In the genomic region with DNA sequence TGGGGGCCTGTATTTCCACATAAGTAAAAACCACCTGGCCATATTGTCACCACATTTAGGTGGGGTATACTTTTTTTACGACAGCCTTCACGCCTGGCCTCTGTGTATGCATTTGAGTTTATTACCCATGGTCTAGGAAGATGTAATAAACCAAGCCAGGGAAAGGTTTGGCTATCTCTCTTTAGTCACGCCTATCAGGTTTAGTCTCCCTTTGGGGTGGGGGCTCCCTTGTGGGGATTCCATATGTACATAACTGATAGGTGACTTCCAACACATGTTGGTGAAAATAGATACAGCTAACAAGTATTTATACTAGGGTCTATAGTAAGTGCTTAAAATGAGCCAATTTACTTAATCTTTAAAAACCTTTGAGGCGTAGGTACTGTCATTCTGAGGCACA, we compare ENCODE assay signal across 10 cellular contexts. TPM values are rescaled to one million over a fixed set of nuclear protein-coding genes. Genes with fewer than 3 reads are reported as not detected.
A peak's percentile ranks its signal among the peaks of the same experiment; 100 is the strongest.
DNase-seq lines count a peak whose midpoint lies in the region; ATAC-seq and TF ChIP-seq lines count a peak whose summit lies in the region.
"Had no signal": no experiment of that assay in that cellular context is flagged by ENCODE, and none has a peak within 500 bp of the region (broad histone marks: within the 10 kb centered on the region; RNA-seq: fewer than 3 reads in every experiment).

No MANE protein-coding gene starts in this region.

- peaks cover 78% of the 10 kb centered on the region for H3K4me1 Mint-ChIP-seq in CD8-positive, alpha-beta T cell (ENCODE audit: low read depth)
- H3K4me1 Mint-ChIP-seq in activated CD8-positive, alpha-beta T cell treated with anti-CD3 and anti-CD28 coated beads for 36 hours (ENCODE audit: low read depth), result peaks cover 67% of the 10 kb centered on the region

- no peak overlapping the region for H3K23ac ChIP-seq in mesenchymal stem cell (ENCODE audit: low read length in 2 of 2)

- H3K27ac ChIP-seq in CD8-positive, alpha-beta T cell (ENCODE audit: low read depth, low read length), result no peak overlapping the region
- H3K27ac ChIP-seq in HEK293 (ENCODE audit: extremely low read depth, low read depth, low read length) (no peak overlapping the region), mesenchymal stem cell (ENCODE audit: low read length, poor library complexity, severe bottlenecking) (no peak overlapping the region), A673 (ENCODE audit: low read depth, low read length, poor library complexity, severe bottlenecking) (no peak overlapping the region)

- no peak for DNase-seq in CD8-positive, alpha-beta T cell
- no peak for DNase-seq in activated CD8-positive, alpha-beta T cell treated with anti-CD3 and anti-CD28 coated beads for 36 hours
- DNase-seq in mesenchymal stem cell (no peak), cortex of kidney (lab: John Stamatoyannopoulos, UW) (no peak), A673 (ENCODE audit: low spot score) (no peak), anterior cingulate cortex (lab: John Stamatoyannopoulos, UW) (no peak)
- DNase-seq: activated effector memory CD4-positive, alpha-beta T cell treated with Interleukin-2 at 50 U/mL for 16 hours; NCI-H1694 treated with DMSO at 0.1 percent for 48 hours had no signal

- no peak for ATAC-seq in CD8-positive, alpha-beta T cell
- ATAC-seq in activated CD8-positive, alpha-beta T cell treated with anti-CD3 and anti-CD28 coated beads for 36 hours, result no peak
- ATAC-seq in HG03432 (IDR thresholded peaks at IDR 0.05; ENCODE audit: unreplicated experiment), result no peak

- H3K9me3 ChIP-seq in CD8-positive, alpha-beta T cell (ENCODE audit: low read length), result no peaks in the 10 kb centered on the region
- H3K9me3 ChIP-seq in HEK293 (ENCODE audit: control insufficient read depth, insufficient read depth, low read depth, low read length) (no peaks in the 10 kb centered on the region), mesenchymal stem cell (ENCODE audit: control insufficient read depth, low read length) (no peaks in the 10 kb centered on the region), A673 (ENCODE audit: low read depth, low read length, poor library complexity, severe bottlenecking) (no peaks in the 10 kb centered on the region)

- peaks cover 48% of the 10 kb centered on the region for H3K36me3 Mint-ChIP-seq in CD8-positive, alpha-beta T cell
- peaks cover 61% of the 10 kb centered on the region for H3K36me3 Mint-ChIP-seq in activated CD8-positive, alpha-beta T cell treated with anti-CD3 and anti-CD28 coated beads for 36 hours (ENCODE audit: low read depth)

- no peak overlapping the region for H2BK120ac ChIP-seq in mesenchymal stem cell (ENCODE audit: low read depth, low read length)

- no peak overlapping the region for H2BK15ac ChIP-seq in mesenchymal stem cell (ENCODE audit: low read depth, poor library complexity, severe bottlenecking)

- TF ChIP-seq CTCF in CD8-positive, alpha-beta T cell (IDR thresholded peaks at IDR 0.05), result no peak
- TF ChIP-seq CTCF in HEK293 (tag by site-specific recombination; IDR thresholded peaks at IDR 0.05), result no peak
- no peak for TF ChIP-seq CTCF in activated CD8-positive, alpha-beta T cell treated with anti-CD3 and anti-CD28 coated beads for 36 hours (IDR thresholded peaks at IDR 0.05)
- TF ChIP-seq CTCF in A673 (conservative IDR thresholded peaks at IDR 0.05; ENCODE audit: low read depth, low read length), result no peak

- no peak overlapping the region for H4K91ac ChIP-seq in mesenchymal stem cell (ENCODE audit: low read length)

- H3K79me1 ChIP-seq in mesenchymal stem cell (replicated peaks; ENCODE audit: low read length, poor library complexity, severe bottlenecking), result no peaks in the 10 kb centered on the region

- no peak overlapping the region for H2AFZ ChIP-seq in mesenchymal stem cell (ENCODE audit: low read depth, low read length)

- POLR2A ChIA-PET in CD8-positive, alpha-beta T cell (lab: Charles Lee), result interaction anchor here (0.6 kb wide), 2 partner anchors 26 to 214 kb away, joined by 4 to 7 read pairs; no protein-coding TSS in a partner anchor
- POLR2A ChIA-PET in HEK293 (lab: Yijun Ruan, JAX) (no interaction called here), A673 (lab: Charles Lee; ENCODE audit: low non-redundant PET) (no interaction called here)
- POLR2A ChIA-PET in activated CD8-positive, alpha-beta T cell treated with anti-CD3 and anti-CD28 coated beads for 36 hours (lab: Charles Lee), result interaction anchor here (0.5 to 7.5 kb wide), 6 partner anchors 8 to 539 kb away, joined by 3 to 61 read pairs (median 4); no protein-coding TSS in a partner anchor

- no TSS peak for BruUV-seq in A673 (replicated peaks; lab: Mats Ljungman, UMichigan)

- H3K9ac ChIP-seq in mesenchymal stem cell (ENCODE audit: low read length), result peak overlapping the region; percentile 59

- CTCF ChIA-PET in CD8-positive, alpha-beta T cell (lab: Charles Lee), result no interaction called here
- CTCF ChIA-PET in HEK293 (lab: Yijun Ruan, JAX) (interaction anchor here (0.6 kb wide), 1 partner anchor 18 kb away, joined by 3 read pairs; no protein-coding TSS in a partner anchor), A673 (lab: Charles Lee) (no interaction called here)
- CTCF ChIA-PET in activated CD8-positive, alpha-beta T cell treated with anti-CD3 and anti-CD28 coated beads for 36 hours (lab: Charles Lee), result interaction anchor here (1.1 kb wide), 1 partner anchor 106 kb away, joined by 3 read pairs; no protein-coding TSS in a partner anchor

- H3K4me3 Mint-ChIP-seq in CD8-positive, alpha-beta T cell, result peak overlapping the region; percentile 42
- H3K4me3 Mint-ChIP-seq in activated CD8-positive, alpha-beta T cell treated with anti-CD3 and anti-CD28 coated beads for 36 hours, result peak overlapping the region; percentile 98

- H3K4me1 ChIP-seq in CD8-positive, alpha-beta T cell (ENCODE audit: insufficient read depth, low read length), result peaks cover 79% of the 10 kb centered on the region
- H3K4me1 ChIP-seq in HEK293 (ENCODE audit: control insufficient read depth, insufficient read depth, low read length), result peaks cover 27% of the 10 kb centered on the region
- H3K4me1 ChIP-seq in mesenchymal stem cell (ENCODE audit: control insufficient read depth, insufficient read depth, low read depth, low read length), result peaks cover 6% of the 10 kb centered on the region
- peaks cover 30% of the 10 kb centered on the region for H3K4me1 ChIP-seq in A673 (ENCODE audit: insufficient read depth, low read length, poor library complexity, severe bottlenecking)

- no peak overlapping the region for H3K18ac ChIP-seq in mesenchymal stem cell (ENCODE audit: low read depth in 1 of 2, low read length in 2 of 2)

- H3K27me3 Mint-ChIP-seq in CD8-positive, alpha-beta T cell (ENCODE audit: low read depth), result no peaks in the 10 kb centered on the region
- no peaks in the 10 kb centered on the region for H3K27me3 Mint-ChIP-seq in activated CD8-positive, alpha-beta T cell treated with anti-CD3 and anti-CD28 coated beads for 36 hours

- no peaks in the 10 kb centered on the region for H3K27me3 ChIP-seq in CD8-positive, alpha-beta T cell (ENCODE audit: insufficient read depth, low read length)
- H3K27me3 ChIP-seq in mesenchymal stem cell (ENCODE audit: control insufficient read depth in 1 of 2, insufficient read depth in 1 of 2, low read length in 2 of 2) (no peaks in the 10 kb centered on the region), A673 (replicated peaks; ENCODE audit: insufficient read depth, low read depth, low read length, poor library complexity) (no peaks in the 10 kb centered on the region)

- intact Hi-C loops in CD8-positive, alpha-beta T cell (cut with DNase I, micrococcal nuclease), result loop anchor here (5.0 to 10.0 kb wide), 4 partner anchors 109 to 652 kb away; partner anchors contain the start of genes SLC2A1 (in 1 of the 2) and ZNF691 (in 1 of the 2)
- intact Hi-C loops in activated CD8-positive, alpha-beta T cell treated with anti-CD3 and anti-CD28 coated beads for 36 hours (cut with micrococcal nuclease), result no loop called here
- intact Hi-C loops in A673 (cut with micrococcal nuclease; ENCODE audit: unreplicated experiment), result no loop called here

- H3K4ac ChIP-seq in mesenchymal stem cell (ENCODE audit: low read depth in 1 of 2, low read length in 2 of 2), result no peak overlapping the region

- WGBS in mesenchymal stem cell, result 91% methylated on average over 4 of the region's 4 CpGs

- H3K9me3 Mint-ChIP-seq in CD8-positive, alpha-beta T cell, result no peaks in the 10 kb centered on the region
- H3K9me3 Mint-ChIP-seq in activated CD8-positive, alpha-beta T cell treated with anti-CD3 and anti-CD28 coated beads for 36 hours, result no peaks in the 10 kb centered on the region

- H3K4me3 ChIP-seq in CD8-positive, alpha-beta T cell (ENCODE audit: low read depth, low read length), result no peak overlapping the region
- H3K4me3 ChIP-seq in HEK293 (ENCODE audit: low read depth, low read length) (no peak overlapping the region), mesenchymal stem cell (ENCODE audit: insufficient read depth in 1 of 2, low read depth in 1 of 2, low read length in 2 of 2) (peak overlapping the region in 1 of 2 experiments; percentile 92), A673 (ENCODE audit: low read depth, low read length, poor library complexity, severe bottlenecking) (no peak overlapping the region)

- H4K8ac ChIP-seq in mesenchymal stem cell (ENCODE audit: low read length), result no peak overlapping the region

- no peak overlapping the region for H2BK12ac ChIP-seq in mesenchymal stem cell (ENCODE audit: low read length in 2 of 2)

- no peak overlapping the region for H3K14ac ChIP-seq in mesenchymal stem cell (ENCODE audit: low read length in 2 of 2)

- no peak overlapping the region for H2AK5ac ChIP-seq in mesenchymal stem cell (ENCODE audit: low read length, severe bottlenecking)

- H3K36me3 ChIP-seq in CD8-positive, alpha-beta T cell (ENCODE audit: insufficient read depth, low read length), result no peaks in the 10 kb centered on the region
- H3K36me3 ChIP-seq in HEK293 (ENCODE audit: control insufficient read depth in 2 of 2, insufficient read depth in 1 of 2, low read length in 2 of 2), result peaks cover 0 to 69% of the 10 kb centered on the region in 2 experiments; a peak in 1 of 3 replicates
- H3K36me3 ChIP-seq in mesenchymal stem cell (ENCODE audit: control insufficient read depth in 1 of 2, insufficient read depth in 2 of 2, low read depth in 1 of 2, low read length in 2 of 2), result peaks cover 0 to 54% of the 10 kb centered on the region in 2 experiments
- H3K36me3 ChIP-seq in A673 (ENCODE audit: insufficient read depth, low read length, poor library complexity, severe bottlenecking), result peaks cover 55% of the 10 kb centered on the region

- H3K27ac Mint-ChIP-seq in CD8-positive, alpha-beta T cell, result peak overlapping the region; percentile 74
- H3K27ac Mint-ChIP-seq in activated CD8-positive, alpha-beta T cell treated with anti-CD3 and anti-CD28 coated beads for 36 hours, result peak overlapping the region; percentile 59

- no peak overlapping the region for H3K4me2 ChIP-seq in mesenchymal stem cell (ENCODE audit: low read length, poor library complexity, severe bottlenecking)

- no peak overlapping the region for H2BK5ac ChIP-seq in mesenchymal stem cell (ENCODE audit: low read depth, low read length, poor library complexity, severe bottlenecking)

RNA-seq across cellular contexts. Expression of gene YBX1, which starts 4.2 kb away (rescaled TPM):
- total RNA-seq in CD8-positive, alpha-beta T cell, result 100 to 1,000 TPM; 440 to 450 TPM
- 1,000 to 10,000 TPM; 1,417 to 1,447 TPM for total RNA-seq in activated CD8-positive, alpha-beta T cell treated with anti-CD3 and anti-CD28 coated beads for 36 hours
- polyA plus RNA-seq in mesenchymal stem cell (2013, experiment 1 of 2), result 1,020 TPM
- polyA plus RNA-seq in mesenchymal stem cell (2013, experiment 2 of 2), result 1,034 TPM
- 1,480 and 1,576 TPM in 2 replicates for total RNA-seq in A673 (2021)

RNA-seq across cellular contexts. Expression of gene PPIH, which starts 28.2 kb away (rescaled TPM):
- 10 to 100 TPM; 31.0 to 33.2 TPM for total RNA-seq in CD8-positive, alpha-beta T cell
- 100 to 1,000 TPM; 105 TPM for total RNA-seq in activated CD8-positive, alpha-beta T cell treated with anti-CD3 and anti-CD28 coated beads for 36 hours
- polyA plus RNA-seq in mesenchymal stem cell (2013, experiment 1 of 2), result 27.1 TPM
- polyA plus RNA-seq in mesenchymal stem cell (2013, experiment 2 of 2), result 27.8 TPM
- 75.9 and 79.0 TPM in 2 replicates for total RNA-seq in A673 (2021)

RNA-seq across cellular contexts. Expression of gene CLDN19, which starts 53.6 kb away (rescaled TPM):
- not detected for total RNA-seq in CD8-positive, alpha-beta T cell
- not detected for total RNA-seq in activated CD8-positive, alpha-beta T cell treated with anti-CD3 and anti-CD28 coated beads for 36 hours
- 0.03 TPM for polyA plus RNA-seq in mesenchymal stem cell (2013, experiment 1 of 2)
- not detected for polyA plus RNA-seq in mesenchymal stem cell (2013, experiment 2 of 2)
- not detected in 2 replicates for total RNA-seq in A673 (2021)

Comparison
In these comparisons a context has a peak if more than half of its experiments do, and no peak if none do; other contexts are left out.
1. CTCF ChIA-PET loops: an anchor here in HEK293 (0.6 kb wide) and activated CD8-positive, alpha-beta T cell treated with anti-CD3 and anti-CD28 coated beads for 36 hours (1.1 kb wide); none called in CD8-positive, alpha-beta T cell and A673.
2. POLR2A ChIA-PET loops: an anchor here in CD8-positive, alpha-beta T cell (0.6 kb wide) and activated CD8-positive, alpha-beta T cell treated with anti-CD3 and anti-CD28 coated beads for 36 hours (0.5 to 7.5 kb wide); none called in HEK293 and A673.
3. intact Hi-C loops: an anchor here in CD8-positive, alpha-beta T cell (5.0 to 10.0 kb wide); none called in activated CD8-positive, alpha-beta T cell treated with anti-CD3 and anti-CD28 coated beads for 36 hours and A673.